14 cellular contexts compared by ENCODE assay signal in genomic region chr12:118853634-118854033, GRCh38.
DNase-seq lines count a peak whose midpoint lies in the region; ATAC-seq and TF ChIP-seq lines count a peak whose summit lies in the region.
"Had no signal": no experiment of that assay in that cellular context is flagged by ENCODE, and none has a peak within 500 bp of the region (broad histone marks: within the 10 kb centered on the region; RNA-seq: fewer than 3 reads in every experiment).

No MANE protein-coding gene starts in this region.

- no peak for TF ChIP-seq POLR2A in uterus (IDR thresholded peaks at IDR 0.05)
- no peak for TF ChIP-seq POLR2A in Peyer's patch (IDR thresholded peaks at IDR 0.05)

- TF ChIP-seq CTCF in psoas muscle (IDR thresholded peaks at IDR 0.05) (no peak), uterus (IDR thresholded peaks at IDR 0.05) (no peak), Peyer's patch (IDR thresholded peaks at IDR 0.05) (peak in 1 of 6 experiments; percentile 7)

- H3K9me3 ChIP-seq in psoas muscle (no peaks in the 10 kb centered on the region), uterus (no peaks in the 10 kb centered on the region), Peyer's patch (no peaks in the 10 kb centered on the region)

- DNase-seq in stimulated activated CD4-positive, alpha-beta T cell treated with anti-CD3 and anti-CD28 coated beads, Interleukin-15, amount 100 ng/mL, for 24 hours = peak; percentile 7
- DNase-seq in stimulated activated CD4-positive, alpha-beta T cell treated with anti-CD3 and anti-CD28 coated beads, Interleukin-4, amount 100 ng/mL, for 24 hours = no peak
- DNase-seq in NCI-H2171 treated with DMSO at 0.1 percent for 48 hours (lab: John Stamatoyannopoulos, UW) (peak; percentile 37), head of caudate nucleus (peak in 26 of 42 donors; percentile 3 to 69 (median 24)), psoas muscle (no peak), uterus (no peak), Peyer's patch (no peak)
- no peak for DNase-seq in stimulated activated naive CD4-positive, alpha-beta T cell treated with Interleukin-2 at 50 U/mL for 16 hours (lab: John Stamatoyannopoulos, UW)
- DNase-seq: activated naive CD4-positive, alpha-beta T cell treated with anti-CD3 and anti-CD28 coated beads, Interleukin-2, amount 50 U/mL, for 16 hours; cerebellar nuclear complex; GM23248; MV-4-11; naive B cell; T-helper 1 cell had no signal

- H3K36me3 ChIP-seq in psoas muscle (ENCODE audit: insufficient read depth in 1 of 2, low read depth in 1 of 2) = no peaks in the 10 kb centered on the region
- H3K36me3 ChIP-seq in uterus = no peaks in the 10 kb centered on the region
- H3K36me3 ChIP-seq in Peyer's patch = no peaks in the 10 kb centered on the region

- intact Hi-C loops in head of caudate nucleus (cut with DNase I) (loop anchor here (10.0 kb wide), 1 partner anchor 139 kb away; no protein-coding TSS in a partner anchor), psoas muscle (cut with DNase I) (no loop called here), uterus (cut with DNase I; ENCODE audit: low total_unique reads) (no loop called here)

- H3K4me1 ChIP-seq in psoas muscle = no peaks in the 10 kb centered on the region
- no peaks in the 10 kb centered on the region for H3K4me1 ChIP-seq in uterus
- H3K4me1 ChIP-seq in Peyer's patch = no peaks in the 10 kb centered on the region

- H3K4me3 ChIP-seq in psoas muscle (no peak overlapping the region), uterus (no peak overlapping the region), Peyer's patch (no peak overlapping the region)
- H3K4me3 ChIP-seq: GM23248 had no signal

- 28 to 40% (median 40%) methylated on average over 4 of the region's 4 CpGs for WGBS in psoas muscle, 3 donors

- ATAC-seq in psoas muscle = no peak

- peaks cover 0 to 21% (median 4%) of the 10 kb centered on the region in 3 donors for H3K27me3 ChIP-seq in psoas muscle (ENCODE audit: insufficient read depth in 3 of 3, low read length in 2 of 3)
- no peaks in the 10 kb centered on the region for H3K27me3 ChIP-seq in uterus
- no peaks in the 10 kb centered on the region for H3K27me3 ChIP-seq in Peyer's patch

- no peak overlapping the region for H3K27ac ChIP-seq in psoas muscle
- H3K27ac ChIP-seq in uterus = no peak overlapping the region
- no peak overlapping the region for H3K27ac ChIP-seq in Peyer's patch
- H3K27ac ChIP-seq: GM23248 had no signal

Comparison
In these comparisons a context has a peak if more than half of its experiments do, and no peak if none do; other contexts are left out.
1. DNase-seq: peak in stimulated activated CD4-positive, alpha-beta T cell treated with anti-CD3 and anti-CD28 coated beads, Interleukin-15, amount 100 ng/mL, for 24 hours (single experiment), NCI-H2171 treated with DMSO at 0.1 percent for 48 hours (single experiment) and head of caudate nucleus (26 of 42); none in stimulated activated CD4-positive, alpha-beta T cell treated with anti-CD3 and anti-CD28 coated beads, Interleukin-4, amount 100 ng/mL, for 24 hours (single experiment), stimulated activated naive CD4-positive, alpha-beta T cell treated with Interleukin-2 at 50 U/mL for 16 hours (single experiment), psoas muscle (0 of 2), uterus (0 of 2) and Peyer's patch (0 of 3).